19 cellular contexts compared by ENCODE assay signal in the genomic region with DNA sequence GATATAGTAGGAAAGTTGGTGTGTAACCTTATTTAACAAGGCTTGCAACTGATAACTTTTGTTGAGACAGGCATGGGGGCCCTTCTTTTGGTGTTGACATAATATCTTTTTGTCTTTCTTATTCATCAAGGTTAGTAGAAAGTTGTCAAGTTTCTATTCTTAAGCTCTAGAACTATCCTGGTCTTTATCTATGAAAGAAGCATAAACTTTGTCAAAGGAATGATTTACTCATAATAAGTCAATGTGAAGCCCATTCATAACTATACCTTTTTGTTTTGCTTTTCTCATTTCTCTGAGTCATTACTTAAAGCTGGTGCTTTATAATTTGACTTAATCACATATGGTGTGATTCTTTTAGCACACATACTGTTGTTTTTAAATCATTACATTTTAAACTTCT.
DNase-seq lines count a peak whose midpoint lies in the region; ATAC-seq and TF ChIP-seq lines count a peak whose summit lies in the region.
"Had no signal": no experiment of that assay in that cellular context is flagged by ENCODE, and none has a peak within 500 bp of the region (broad histone marks: within the 10 kb centered on the region; RNA-seq: fewer than 3 reads in every experiment).

No MANE protein-coding gene starts in this region.

- peaks cover 38% of the 10 kb centered on the region for H3K4me1 Mint-ChIP-seq in activated CD4-positive, alpha-beta T cell treated with anti-CD3 and anti-CD28 coated beads for 36 hours
- peaks cover 56% of the 10 kb centered on the region for H3K4me1 Mint-ChIP-seq in activated T-helper 1 cell treated with anti-CD3 and anti-CD28 coated beads, Interleukin-12 subunit alpha, Interleukin-12 subunit beta, Interleukin-2, Interleukin-4 antibody, amounts not matched to agents 30 ng/mL and 10 ng/mL and 1 ng/mL, durations not matched to agents 14 hours and 24 hours and 36 hours (ENCODE audit: low read depth)
- H3K4me1 Mint-ChIP-seq in Calu3 (ENCODE audit: low read depth, unreplicated experiment), result no peaks in the 10 kb centered on the region

- H3K27ac Mint-ChIP-seq in activated CD4-positive, alpha-beta T cell treated with anti-CD3 and anti-CD28 coated beads for 36 hours, result no peak overlapping the region
- H3K27ac Mint-ChIP-seq in activated T-helper 1 cell treated with anti-CD3 and anti-CD28 coated beads, Interleukin-12 subunit alpha, Interleukin-12 subunit beta, Interleukin-2, Interleukin-4 antibody, amounts not matched to agents 30 ng/mL and 10 ng/mL and 1 ng/mL, durations not matched to agents 14 hours and 24 hours and 36 hours, result peak overlapping the region; percentile 0
- H3K27ac Mint-ChIP-seq in Calu3 (ENCODE audit: unreplicated experiment), result no peak overlapping the region

- peaks cover 11% of the 10 kb centered on the region for H3K9me3 Mint-ChIP-seq in activated CD4-positive, alpha-beta T cell treated with anti-CD3 and anti-CD28 coated beads for 36 hours (ENCODE audit: low read depth)
- peaks cover 11% of the 10 kb centered on the region for H3K9me3 Mint-ChIP-seq in activated T-helper 1 cell treated with anti-CD3 and anti-CD28 coated beads, Interleukin-12 subunit alpha, Interleukin-12 subunit beta, Interleukin-2, Interleukin-4 antibody, amounts not matched to agents 30 ng/mL and 10 ng/mL and 1 ng/mL, durations not matched to agents 14 hours and 24 hours and 36 hours
- H3K9me3 Mint-ChIP-seq in Calu3 (ENCODE audit: low read depth, unreplicated experiment), result no peaks in the 10 kb centered on the region
- H3K9me3 Mint-ChIP-seq: CD8-positive, alpha-beta memory T cell had no signal

- peak; percentile 20 for DNase-seq in activated CD4-positive, alpha-beta T cell treated with anti-CD3 and anti-CD28 coated beads for 36 hours
- no peak for DNase-seq in activated CD4-positive, alpha-beta T cell treated with anti-CD3 and anti-CD28 coated beads, Interleukin-2, amount 50 U/mL, for 4 hours
- peak; percentile 16 for DNase-seq in activated naive CD4-positive, alpha-beta T cell treated with anti-CD3 and anti-CD28 coated beads, Interleukin-2, amount 50 U/mL, for 16 hours
- DNase-seq in activated naive CD4-positive, alpha-beta T cell (lab: John Stamatoyannopoulos, UW), result no peak
- DNase-seq in activated T-helper 1 cell treated with anti-CD3 and anti-CD28 coated beads, Interleukin-12 subunit alpha, Interleukin-12 subunit beta, Interleukin-2, Interleukin-4 antibody, amounts not matched to agents 30 ng/mL and 10 ng/mL and 1 ng/mL, durations not matched to agents 14 hours and 24 hours and 36 hours (ENCODE audit: low spot score), result no peak
- no peak for DNase-seq in stimulated activated naive CD8-positive, alpha-beta T cell treated with anti-CD3 and anti-CD28 coated beads, Interleukin-15, Interleukin-2, amounts not matched to agents 100 U/mL and 50 U/mL, for 24 hours
- no peak for DNase-seq in Calu3
- DNase-seq: CD8-positive, alpha-beta memory T cell; DMS79 treated with DMSO at 0.1 percent for 48 hours; H9; IMR-90; Karpas-422; MG63; NCI-H1092; NCI-H146; NCI-H2227 treated with DMSO at 0.1 percent for 48 hours; NCI-H524; PC-9 had no signal

- BruUV-seq in Calu3 (replicated peaks; lab: Mats Ljungman, UMichigan), result no TSS peak

- no peak overlapping the region for H3K4me3 Mint-ChIP-seq in activated CD4-positive, alpha-beta T cell treated with anti-CD3 and anti-CD28 coated beads for 36 hours
- no peak overlapping the region for H3K4me3 Mint-ChIP-seq in activated T-helper 1 cell treated with anti-CD3 and anti-CD28 coated beads, Interleukin-12 subunit alpha, Interleukin-12 subunit beta, Interleukin-2, Interleukin-4 antibody, amounts not matched to agents 30 ng/mL and 10 ng/mL and 1 ng/mL, durations not matched to agents 14 hours and 24 hours and 36 hours
- H3K4me3 Mint-ChIP-seq in Calu3 (ENCODE audit: low read depth, unreplicated experiment), result no peak overlapping the region
- H3K4me3 Mint-ChIP-seq: H9 had no signal

- H3K36me3 Mint-ChIP-seq in activated CD4-positive, alpha-beta T cell treated with anti-CD3 and anti-CD28 coated beads for 36 hours (ENCODE audit: low read depth), result peaks cover 19% of the 10 kb centered on the region
- peaks cover 28% of the 10 kb centered on the region for H3K36me3 Mint-ChIP-seq in activated T-helper 1 cell treated with anti-CD3 and anti-CD28 coated beads, Interleukin-12 subunit alpha, Interleukin-12 subunit beta, Interleukin-2, Interleukin-4 antibody, amounts not matched to agents 30 ng/mL and 10 ng/mL and 1 ng/mL, durations not matched to agents 14 hours and 24 hours and 36 hours (ENCODE audit: low read depth)
- H3K36me3 Mint-ChIP-seq in Calu3 (ENCODE audit: insufficient read depth, unreplicated experiment), result no peaks in the 10 kb centered on the region

- POLR2A ChIA-PET in activated CD4-positive, alpha-beta T cell treated with anti-CD3 and anti-CD28 coated beads for 36 hours (lab: Charles Lee), result interaction anchor here (0.6 kb wide), 1 partner anchor 181 kb away, joined by 3 read pairs; no protein-coding TSS in a partner anchor

- H3K27me3 Mint-ChIP-seq in activated CD4-positive, alpha-beta T cell treated with anti-CD3 and anti-CD28 coated beads for 36 hours, result no peaks in the 10 kb centered on the region
- H3K27me3 Mint-ChIP-seq in activated T-helper 1 cell treated with anti-CD3 and anti-CD28 coated beads, Interleukin-12 subunit alpha, Interleukin-12 subunit beta, Interleukin-2, Interleukin-4 antibody, amounts not matched to agents 30 ng/mL and 10 ng/mL and 1 ng/mL, durations not matched to agents 14 hours and 24 hours and 36 hours (ENCODE audit: insufficient read depth), result no peaks in the 10 kb centered on the region
- no peaks in the 10 kb centered on the region for H3K27me3 Mint-ChIP-seq in Calu3 (ENCODE audit: unreplicated experiment)
- H3K27me3 Mint-ChIP-seq: CD8-positive, alpha-beta memory T cell had no signal

- no peak for TF ChIP-seq CTCF in Calu3 (IDR thresholded peaks at IDR 0.05; ENCODE audit: unreplicated experiment)

- peak; percentile 92 for ATAC-seq in activated CD4-positive, alpha-beta T cell treated with anti-CD3 and anti-CD28 coated beads for 36 hours
- peak; percentile 87 for ATAC-seq in stimulated activated naive CD8-positive, alpha-beta T cell treated with anti-CD3 and anti-CD28 coated beads, Interleukin-15, Interleukin-2, amounts not matched to agents 100 U/mL and 50 U/mL, for 24 hours
- no peak for ATAC-seq in esophagus mucosa

- CTCF ChIA-PET in activated CD4-positive, alpha-beta T cell treated with anti-CD3 and anti-CD28 coated beads for 36 hours (lab: Charles Lee), result interaction anchor here (1.1 to 8.6 kb wide), 2 partner anchors 12 to 59 kb away, joined by 3 to 89 read pairs; no protein-coding TSS in a partner anchor
- CTCF ChIA-PET in Calu3 (lab: Charles Lee), result interaction anchor here (0.7 kb wide), 1 partner anchor 1487 kb away, joined by 3 read pairs; no protein-coding TSS in a partner anchor

- intact Hi-C loops in activated CD4-positive, alpha-beta T cell treated with anti-CD3 and anti-CD28 coated beads for 36 hours (cut with DNase I, micrococcal nuclease), result loop anchor here (1.0 to 10.0 kb wide), 6 partner anchors 15 to 1217 kb away; partner anchors contain the start of gene FBXO30 (in 1 of the 2)
- intact Hi-C loops in activated T-helper 1 cell treated with anti-CD3 and anti-CD28 coated beads, Interleukin-12 subunit alpha, Interleukin-12 subunit beta, Interleukin-2, Interleukin-4 antibody, amounts not matched to agents 30 ng/mL and 10 ng/mL and 1 ng/mL, durations not matched to agents 14 hours and 24 hours and 36 hours (cut with micrococcal nuclease), result loop anchor here (1.0 to 2.0 kb wide), 2 partner anchors 15 to 349 kb away; no protein-coding TSS in a partner anchor
- intact Hi-C loops in Calu3 (cut with micrococcal nuclease; ENCODE audit: unreplicated experiment), result no loop called here

Comparison
In these comparisons a context has a peak if more than half of its experiments do, and no peak if none do; other contexts are left out.
1. DNase-seq: peak in activated CD4-positive, alpha-beta T cell treated with anti-CD3 and anti-CD28 coated beads for 36 hours (single experiment) and activated naive CD4-positive, alpha-beta T cell treated with anti-CD3 and anti-CD28 coated beads, Interleukin-2, amount 50 U/mL, for 16 hours (single experiment); none in activated CD4-positive, alpha-beta T cell treated with anti-CD3 and anti-CD28 coated beads, Interleukin-2, amount 50 U/mL, for 4 hours (0 of 2), activated naive CD4-positive, alpha-beta T cell (0 of 4), activated T-helper 1 cell treated with anti-CD3 and anti-CD28 coated beads, Interleukin-12 subunit alpha, Interleukin-12 subunit beta, Interleukin-2, Interleukin-4 antibody, amounts not matched to agents 30 ng/mL and 10 ng/mL and 1 ng/mL, durations not matched to agents 14 hours and 24 hours and 36 hours (single experiment), stimulated activated naive CD8-positive, alpha-beta T cell treated with anti-CD3 and anti-CD28 coated beads, Interleukin-15, Interleukin-2, amounts not matched to agents 100 U/mL and 50 U/mL, for 24 hours (single experiment) and Calu3 (single experiment).